Comparison of ENCODE assay signal across 1 cellular context in the genomic region with DNA sequence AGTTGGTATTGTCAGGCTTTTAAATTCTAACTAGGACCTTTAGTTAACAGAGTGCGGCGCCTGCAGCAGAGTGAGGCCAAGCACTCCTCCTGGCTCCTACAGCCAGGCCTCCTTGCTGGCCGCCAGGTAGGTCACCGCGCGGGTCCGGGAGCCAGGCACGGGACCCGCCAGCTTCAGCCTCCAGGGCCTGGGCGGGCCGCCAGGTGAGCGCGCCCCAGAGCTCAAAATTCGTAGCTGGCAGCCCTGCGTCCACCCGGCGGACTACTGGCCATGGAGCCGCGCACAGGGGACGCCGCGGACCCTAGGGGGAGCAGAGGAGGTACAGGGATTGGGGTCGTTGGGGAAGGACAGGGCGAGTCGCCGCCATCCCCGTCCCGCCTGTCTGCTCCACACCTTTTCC.
TF ChIP-seq lines count a peak whose summit lies in the region.

Gene MAGIX (plus strand): TSS at position 139 of the 400 bp plus-strand sequence. CDS start 132 bp downstream, at position 271.

TF ChIP-seq in GM23338, 12 proteins besides CTCF, POLR2A, EP300 and RAD21 (continued from another document):
- TF ChIP-seq, protein P1, sequence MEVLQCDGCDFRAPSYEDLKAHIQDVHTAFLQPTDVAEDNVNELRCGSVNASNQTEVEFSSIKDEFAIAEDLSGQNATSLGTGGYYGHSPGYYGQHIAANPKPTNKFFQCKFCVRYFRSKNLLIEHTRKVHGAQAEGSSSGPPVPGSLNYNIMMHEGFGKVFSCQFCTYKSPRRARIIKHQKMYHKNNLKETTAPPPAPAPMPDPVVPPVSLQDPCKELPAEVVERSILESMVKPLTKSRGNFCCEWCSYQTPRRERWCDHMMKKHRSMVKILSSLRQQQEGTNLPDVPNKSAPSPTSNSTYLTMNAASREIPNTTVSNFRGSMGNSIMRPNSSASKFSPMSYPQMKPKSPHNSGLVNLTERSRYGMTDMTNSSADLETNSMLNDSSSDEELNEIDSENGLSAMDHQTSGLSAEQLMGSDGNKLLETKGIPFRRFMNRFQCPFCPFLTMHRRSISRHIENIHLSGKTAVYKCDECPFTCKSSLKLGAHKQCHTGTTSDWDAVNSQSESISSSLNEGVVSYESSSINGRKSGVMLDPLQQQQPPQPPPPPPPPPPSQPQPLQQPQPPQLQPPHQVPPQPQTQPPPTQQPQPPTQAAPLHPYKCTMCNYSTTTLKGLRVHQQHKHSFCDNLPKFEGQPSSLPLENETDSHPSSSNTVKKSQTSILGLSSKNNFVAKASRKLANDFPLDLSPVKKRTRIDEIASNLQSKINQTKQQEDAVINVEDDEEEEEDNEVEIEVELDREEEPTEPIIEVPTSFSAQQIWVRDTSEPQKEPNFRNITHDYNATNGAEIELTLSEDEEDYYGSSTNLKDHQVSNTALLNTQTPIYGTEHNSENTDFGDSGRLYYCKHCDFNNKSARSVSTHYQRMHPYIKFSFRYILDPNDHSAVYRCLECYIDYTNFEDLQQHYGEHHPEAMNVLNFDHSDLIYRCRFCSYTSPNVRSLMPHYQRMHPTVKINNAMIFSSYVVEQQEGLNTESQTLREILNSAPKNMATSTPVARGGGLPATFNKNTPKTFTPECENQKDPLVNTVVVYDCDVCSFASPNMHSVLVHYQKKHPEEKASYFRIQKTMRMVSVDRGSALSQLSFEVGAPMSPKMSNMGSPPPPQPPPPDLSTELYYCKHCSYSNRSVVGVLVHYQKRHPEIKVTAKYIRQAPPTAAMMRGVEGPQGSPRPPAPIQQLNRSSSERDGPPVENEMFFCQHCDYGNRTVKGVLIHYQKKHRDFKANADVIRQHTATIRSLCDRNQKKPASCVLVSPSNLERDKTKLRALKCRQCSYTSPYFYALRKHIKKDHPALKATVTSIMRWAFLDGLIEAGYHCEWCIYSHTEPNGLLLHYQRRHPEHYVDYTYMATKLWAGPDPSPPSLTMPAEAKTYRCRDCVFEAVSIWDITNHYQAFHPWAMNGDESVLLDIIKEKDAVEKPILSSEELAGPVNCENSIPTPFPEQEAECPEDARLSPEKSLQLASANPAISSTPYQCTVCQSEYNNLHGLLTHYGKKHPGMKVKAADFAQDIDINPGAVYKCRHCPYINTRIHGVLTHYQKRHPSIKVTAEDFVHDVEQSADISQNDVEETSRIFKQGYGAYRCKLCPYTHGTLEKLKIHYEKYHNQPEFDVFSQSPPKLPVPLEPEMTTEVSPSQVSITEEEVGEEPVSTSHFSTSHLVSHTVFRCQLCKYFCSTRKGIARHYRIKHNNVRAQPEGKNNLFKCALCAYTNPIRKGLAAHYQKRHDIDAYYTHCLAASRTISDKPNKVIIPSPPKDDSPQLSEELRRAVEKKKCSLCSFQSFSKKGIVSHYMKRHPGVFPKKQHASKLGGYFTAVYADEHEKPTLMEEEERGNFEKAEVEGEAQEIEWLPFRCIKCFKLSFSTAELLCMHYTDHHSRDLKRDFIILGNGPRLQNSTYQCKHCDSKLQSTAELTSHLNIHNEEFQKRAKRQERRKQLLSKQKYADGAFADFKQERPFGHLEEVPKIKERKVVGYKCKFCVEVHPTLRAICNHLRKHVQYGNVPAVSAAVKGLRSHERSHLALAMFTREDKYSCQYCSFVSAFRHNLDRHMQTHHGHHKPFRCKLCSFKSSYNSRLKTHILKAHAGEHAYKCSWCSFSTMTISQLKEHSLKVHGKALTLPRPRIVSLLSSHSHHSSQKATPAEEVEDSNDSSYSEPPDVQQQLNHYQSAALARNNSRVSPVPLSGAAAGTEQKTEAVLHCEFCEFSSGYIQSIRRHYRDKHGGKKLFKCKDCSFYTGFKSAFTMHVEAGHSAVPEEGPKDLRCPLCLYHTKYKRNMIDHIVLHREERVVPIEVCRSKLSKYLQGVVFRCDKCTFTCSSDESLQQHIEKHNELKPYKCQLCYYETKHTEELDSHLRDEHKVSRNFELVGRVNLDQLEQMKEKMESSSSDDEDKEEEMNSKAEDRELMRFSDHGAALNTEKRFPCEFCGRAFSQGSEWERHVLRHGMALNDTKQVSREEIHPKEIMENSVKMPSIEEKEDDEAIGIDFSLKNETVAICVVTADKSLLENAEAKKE (CRISPR knock-in tag; IDR thresholded peaks at IDR 0.05), result no peak
- TF ChIP-seq NANOG (IDR thresholded peaks at IDR 0.05; ENCODE audit: borderline replicate concordance) (no peak), ETS1 (IDR thresholded peaks at IDR 0.05) (no peak)
